1 cellular context compared by ENCODE assay signal in the genomic region with DNA sequence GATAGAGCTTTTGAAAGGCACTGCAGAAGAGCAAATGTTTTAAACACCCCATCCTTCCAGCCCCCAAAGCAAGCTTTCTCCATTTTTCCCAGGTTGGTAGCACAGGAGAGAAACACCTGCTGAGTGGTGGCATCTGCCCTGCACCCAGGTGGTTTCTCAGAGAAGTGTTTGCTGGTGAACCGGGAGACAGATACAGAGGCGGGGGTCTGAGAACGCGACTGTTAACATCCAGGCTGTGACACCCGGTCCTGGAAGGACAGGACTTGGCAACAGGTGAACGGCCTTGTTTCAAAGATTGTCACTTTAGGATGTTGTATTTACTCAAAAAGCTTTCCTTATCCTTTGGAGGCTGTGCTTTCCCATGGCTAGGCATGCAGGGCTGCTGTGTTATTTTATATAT.
TF ChIP-seq lines count a peak whose summit lies in the region.

No MANE protein-coding gene starts in this region.

TF ChIP-seq in SK-N-SH treated with all-trans-retinoic acid at 6 μM for 48 hours, 23 proteins besides CTCF, POLR2A, EP300 and RAD21 (continued from another document):
- TF ChIP-seq, protein P1, sequence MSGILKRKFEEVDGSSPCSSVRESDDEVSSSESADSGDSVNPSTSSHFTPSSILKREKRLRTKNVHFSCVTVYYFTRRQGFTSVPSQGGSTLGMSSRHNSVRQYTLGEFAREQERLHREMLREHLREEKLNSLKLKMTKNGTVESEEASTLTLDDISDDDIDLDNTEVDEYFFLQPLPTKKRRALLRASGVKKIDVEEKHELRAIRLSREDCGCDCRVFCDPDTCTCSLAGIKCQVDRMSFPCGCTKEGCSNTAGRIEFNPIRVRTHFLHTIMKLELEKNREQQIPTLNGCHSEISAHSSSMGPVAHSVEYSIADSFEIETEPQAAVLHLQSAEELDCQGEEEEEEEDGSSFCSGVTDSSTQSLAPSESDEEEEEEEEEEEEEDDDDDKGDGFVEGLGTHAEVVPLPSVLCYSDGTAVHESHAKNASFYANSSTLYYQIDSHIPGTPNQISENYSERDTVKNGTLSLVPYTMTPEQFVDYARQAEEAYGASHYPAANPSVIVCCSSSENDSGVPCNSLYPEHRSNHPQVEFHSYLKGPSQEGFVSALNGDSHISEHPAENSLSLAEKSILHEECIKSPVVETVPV (CRISPR knock-in tag; IDR thresholded peaks at IDR 0.05), result no peak
- no peak for TF ChIP-seq ARNTL (CRISPR knock-in tag; IDR thresholded peaks at IDR 0.05; ENCODE audit: borderline replicate concordance, low read depth)
TF ChIP-seq in SK-N-SH treated with all-trans-retinoic acid at 6 μM for 48 hours: peak in this region for 0.
